Comparison of ENCODE assay signal across 12 cellular contexts in the genomic region with DNA sequence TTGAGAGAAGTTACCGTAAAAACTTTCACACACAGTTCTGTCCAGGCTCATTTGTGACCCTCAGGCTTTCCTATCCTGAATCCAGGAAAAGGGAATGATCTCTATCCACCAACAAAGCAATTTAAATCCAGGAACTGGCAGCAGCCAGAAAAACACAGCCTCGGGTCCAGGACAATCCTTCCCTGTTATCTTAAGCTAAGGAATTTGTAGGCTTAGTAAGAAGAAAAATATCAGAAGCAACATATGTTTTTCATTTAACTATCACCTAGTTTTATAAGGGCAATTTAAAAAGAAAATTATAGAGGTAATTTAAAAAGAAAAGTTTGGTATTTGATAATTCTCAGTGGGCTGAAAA. TPM values are rescaled to one million over a fixed set of nuclear protein-coding genes. Genes with fewer than 3 reads are reported as not detected.
DNase-seq lines count a peak whose midpoint lies in the region; TF ChIP-seq lines count a peak whose summit lies in the region.
"Had no signal": no experiment of that assay in that cellular context is flagged by ENCODE, and none has a peak within 500 bp of the region (broad histone marks: within the 10 kb centered on the region; RNA-seq: fewer than 3 reads in every experiment).

No MANE protein-coding gene starts in this region.

- H3K4me3 Mint-ChIP-seq in activated CD4-positive, alpha-beta memory T cell treated with anti-CD3 and anti-CD28 coated beads for 36 hours: no peak overlapping the region

- no peak for DNase-seq in activated CD4-positive, alpha-beta memory T cell treated with anti-CD3 and anti-CD28 coated beads for 36 hours
- DNase-seq in epidermal melanocyte (ENCODE audit: insufficient read length, low spot score) (no peak), C1 segment of cervical spinal cord (lab: John Stamatoyannopoulos, UW) (no peak), Karpas-422 (no peak)
- DNase-seq: activated naive CD4-positive, alpha-beta T cell treated with Interleukin-2 at 50 U/mL for 16 hours; NCI-H187 treated with DMSO at 0.1 percent for 48 hours; PC-9 had no signal

- peak overlapping the region; percentile 35; the same call in 1 of the 2 replicates for H3K4me3 ChIP-seq in ACC112 (ENCODE audit: low read depth, low read length)
- H3K4me3 ChIP-seq in esophagus (ENCODE audit: low read depth in 1 of 2, low read length in 2 of 2): no peak overlapping the region
- H3K4me3 ChIP-seq in muscle layer of colon (ENCODE audit: low read depth in 1 of 2, low read length in 2 of 2): no peak overlapping the region
- no peak overlapping the region for H3K4me3 ChIP-seq in Karpas-422 (ENCODE audit: low read length)
- H3K4me3 ChIP-seq: PC-9, testis had no signal

- H3K27me3 Mint-ChIP-seq in activated CD4-positive, alpha-beta memory T cell treated with anti-CD3 and anti-CD28 coated beads for 36 hours: no peaks in the 10 kb centered on the region

- H2AFZ ChIP-seq in ACC112 (ENCODE audit: low read length, unreplicated experiment): peak overlapping the region; percentile 61
- H2AFZ ChIP-seq in Karpas-422 (ENCODE audit: low read length): no peak overlapping the region
- H2AFZ ChIP-seq: PC-9 had no signal

- TF ChIP-seq CTCF in VCaP (conservative IDR thresholded peaks at IDR 0.05): no peak

- peak overlapping the region; percentile 72 for H3K27ac ChIP-seq in ACC112 (ENCODE audit: low read depth, low read length)
- peak overlapping the region; percentile 9; the same call in 1 of the 2 replicates for H3K27ac ChIP-seq in VCaP
- peak overlapping the region; percentile 9 to 16 for H3K27ac ChIP-seq in esophagus (ENCODE audit: low read depth in 2 of 2, low read length in 1 of 2)
- no peak overlapping the region for H3K27ac ChIP-seq in muscle layer of colon (ENCODE audit: low read depth, low read length)
- no peak overlapping the region for H3K27ac ChIP-seq in Karpas-422 (ENCODE audit: low read length)
- H3K27ac ChIP-seq: PC-9 had no signal

- H3K9ac ChIP-seq in muscle layer of colon (ENCODE audit: low read length) (peak overlapping the region; percentile 25), Karpas-422 (ENCODE audit: low read length) (no peak overlapping the region)

- H3K4me2 ChIP-seq in Karpas-422 (ENCODE audit: low read depth, low read length, poor library complexity, severe bottlenecking): no peak overlapping the region
- H3K4me2 ChIP-seq: PC-9 had no signal

- H3K79me2 ChIP-seq in ACC112 (ENCODE audit: control insufficient read depth, insufficient read depth, low read length, unreplicated experiment): peaks cover 21% of the 10 kb centered on the region
- H3K79me2 ChIP-seq in Karpas-422 (ENCODE audit: low read length): no peaks in the 10 kb centered on the region

- CTCF ChIA-PET in activated CD4-positive, alpha-beta memory T cell treated with anti-CD3 and anti-CD28 coated beads for 36 hours (lab: Charles Lee): no interaction called here

- 42% methylated on average over 2 of the region's 2 CpGs for WGBS in esophagus, 2 donors

- H3K9me2 ChIP-seq in Karpas-422 (replicated peaks; ENCODE audit: insufficient read depth, low read length): no peaks in the 10 kb centered on the region

- H3K9me3 Mint-ChIP-seq in activated CD4-positive, alpha-beta memory T cell treated with anti-CD3 and anti-CD28 coated beads for 36 hours: no peaks in the 10 kb centered on the region

- no peaks in the 10 kb centered on the region for H3K9me3 ChIP-seq in esophagus (ENCODE audit: control insufficient read depth in 2 of 2, insufficient read depth in 1 of 2, low read depth in 1 of 2, low read length in 1 of 2)
- H3K9me3 ChIP-seq in muscle layer of colon (ENCODE audit: low read length): no peaks in the 10 kb centered on the region
- no peaks in the 10 kb centered on the region for H3K9me3 ChIP-seq in Karpas-422 (ENCODE audit: low read length)
- H3K9me3 ChIP-seq: testis had no signal

- POLR2A ChIA-PET in activated CD4-positive, alpha-beta memory T cell treated with anti-CD3 and anti-CD28 coated beads for 36 hours (lab: Charles Lee): no interaction called here

- peaks cover 18% of the 10 kb centered on the region for H3K36me3 Mint-ChIP-seq in activated CD4-positive, alpha-beta memory T cell treated with anti-CD3 and anti-CD28 coated beads for 36 hours

- intact Hi-C loops in activated CD4-positive, alpha-beta memory T cell treated with anti-CD3 and anti-CD28 coated beads for 36 hours (cut with micrococcal nuclease): loop anchor here (5.0 kb wide), 1 partner anchor 69 kb away; no protein-coding TSS in a partner anchor

- H3K27ac Mint-ChIP-seq in activated CD4-positive, alpha-beta memory T cell treated with anti-CD3 and anti-CD28 coated beads for 36 hours: no peak overlapping the region

- H3K4me1 ChIP-seq in ACC112 (ENCODE audit: control insufficient read depth, insufficient read depth, low read length, unreplicated experiment) (peaks cover 31% of the 10 kb centered on the region), esophagus (ENCODE audit: control insufficient read depth in 2 of 2, insufficient read depth in 2 of 2, low read length in 1 of 2) (peaks cover 5 to 17% of the 10 kb centered on the region in 2 donors), muscle layer of colon (ENCODE audit: insufficient read depth, low read length) (peaks cover 38% of the 10 kb centered on the region), Karpas-422 (ENCODE audit: low read length) (no peaks in the 10 kb centered on the region)

- peaks cover 20% of the 10 kb centered on the region for H3K4me1 Mint-ChIP-seq in activated CD4-positive, alpha-beta memory T cell treated with anti-CD3 and anti-CD28 coated beads for 36 hours (ENCODE audit: low read depth)

- peaks cover 13% of the 10 kb centered on the region; the same call in 1 of the 2 replicates for H4K20me1 ChIP-seq in Karpas-422 (ENCODE audit: insufficient read depth, low read depth, low read length)

- H3K27me3 ChIP-seq in ACC112 (ENCODE audit: insufficient read depth, low read length) (no peaks in the 10 kb centered on the region), esophagus (ENCODE audit: control insufficient read depth in 1 of 2, insufficient read depth in 2 of 2, low read length in 2 of 2) (no peaks in the 10 kb centered on the region), muscle layer of colon (ENCODE audit: control insufficient read depth in 1 of 2, insufficient read depth in 2 of 2, low read length in 2 of 2) (no peaks in the 10 kb centered on the region), Karpas-422 (ENCODE audit: low read length) (no peaks in the 10 kb centered on the region)
- H3K27me3 ChIP-seq: testis had no signal

- H3K36me3 ChIP-seq in ACC112 (ENCODE audit: insufficient read depth, low read length) (0 out of 2 replicates have a peak, but pooled peaks cover 5% of the 10 kb centered on the region), esophagus (ENCODE audit: control insufficient read depth in 2 of 2, insufficient read depth in 2 of 2, low read length in 1 of 2) (peaks cover 8 to 9% of the 10 kb centered on the region in 2 donors), muscle layer of colon (ENCODE audit: insufficient read depth, low read length) (peaks cover 9% of the 10 kb centered on the region), Karpas-422 (ENCODE audit: insufficient read depth, low read length) (no peaks in the 10 kb centered on the region)

RNA-seq across cellular contexts. Expression of a gene that starts 47.1 kb away (rescaled TPM):
- polyA plus RNA-seq in esophagus: 10 to 100 TPM in 1 of 2 donors, 1 to 10 TPM in 1; 7.9 to 10.6 TPM
- total RNA-seq in activated CD4-positive, alpha-beta memory T cell treated with anti-CD3 and anti-CD28 coated beads for 36 hours: 10 to 100 TPM; 11.9 to 12.1 TPM
- 5.5 and 5.6 TPM in 2 replicates for total RNA-seq in Karpas-422 (2014; rRNA removed; shearing (Covaris generic); ENCODE audit: low replicate concordance)

Comparison
In these comparisons a context has a peak if more than half of its experiments do, and no peak if none do; other contexts are left out.
1. H3K27ac ChIP-seq: peak in ACC112 (single experiment), VCaP (single experiment) and esophagus (2 of 2); none in muscle layer of colon (single experiment) and Karpas-422 (single experiment).